ENCODE assay signal across 8 cellular contexts in the genomic region with DNA sequence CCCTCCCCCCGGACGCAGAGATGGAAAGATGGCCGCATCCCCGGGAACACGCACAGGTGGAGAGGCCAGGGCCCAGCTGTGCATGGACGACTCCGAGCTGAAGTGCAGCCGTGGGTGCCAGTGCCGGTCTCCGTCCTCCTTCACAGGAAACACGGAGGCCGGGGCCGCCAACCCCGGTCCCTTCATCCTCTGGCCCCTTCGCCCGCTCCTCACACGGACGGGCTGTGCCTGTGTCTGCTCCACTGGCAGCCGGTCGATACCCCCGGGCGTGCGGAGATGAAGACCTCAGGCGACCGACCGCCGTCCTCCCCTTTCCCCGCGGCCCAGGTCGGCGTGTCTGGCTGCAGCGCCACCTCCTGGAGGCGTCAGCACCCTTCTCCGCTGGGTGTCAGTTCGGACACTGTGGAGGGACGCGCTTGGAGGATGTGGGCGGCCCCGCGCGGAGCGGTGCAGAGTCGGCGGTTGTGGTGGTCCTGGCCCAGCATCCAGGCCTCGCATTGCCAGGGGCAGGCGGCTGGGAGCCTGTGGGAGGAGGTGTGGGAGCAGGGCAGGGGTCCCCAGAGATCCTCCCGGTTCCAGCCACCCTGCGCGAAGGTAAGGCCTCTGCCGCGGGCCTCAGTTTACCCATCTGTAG. TPM values are rescaled to one million over a fixed set of nuclear protein-coding genes. Genes with fewer than 3 reads are reported as not detected.
DNase-seq lines count a peak whose midpoint lies in the region; ATAC-seq and TF ChIP-seq lines count a peak whose summit lies in the region.

No MANE protein-coding gene starts in this region.

- peak; percentile 68 for DNase-seq in NCI-H460 (ENCODE audit: extremely low read depth, low read depth)
- DNase-seq in activated CD4-positive, alpha-beta T cell treated with anti-CD3 and anti-CD28 coated beads, Interleukin-2, amount 50 U/mL, for 1 hour: peak; percentile 70
- DNase-seq in effector CD8-positive, alpha-beta T cell (lab: John Stamatoyannopoulos, UW): peak; percentile 52
- peak; percentile 85 for DNase-seq in stimulated activated CD8-positive, alpha-beta memory T cell treated with anti-CD3 and anti-CD28 coated beads, Interleukin-4, amount 100 ng/mL, for 48 hours

- H3K4me1 ChIP-seq in mesodermal cell (ENCODE audit: control insufficient read depth, insufficient read depth, low read length, poor library complexity, severe bottlenecking): no peaks in the 10 kb centered on the region

- H3K4me3 ChIP-seq in mesodermal cell (ENCODE audit: extremely low read depth, insufficient read depth, low read length, poor library complexity, severe bottlenecking): peak overlapping the region; percentile 21

- TF ChIP-seq CTCF in GM12873 (IDR thresholded peaks at IDR 0.05; ENCODE audit: insufficient read depth, low read depth, low read length, missing control alignments): peak; percentile 69

- no peaks in the 10 kb centered on the region for H3K36me3 ChIP-seq in mesodermal cell (ENCODE audit: control insufficient read depth, insufficient read depth, low read length)

- H3K27ac ChIP-seq in mesodermal cell (ENCODE audit: low read depth, low read length, severe bottlenecking): no peak overlapping the region

- no peaks in the 10 kb centered on the region for H3K9me3 ChIP-seq in mesodermal cell (ENCODE audit: control insufficient read depth, low read length)

- peak; percentile 75 for ATAC-seq in HG02852 (IDR thresholded peaks at IDR 0.05; ENCODE audit: unreplicated experiment)
- ATAC-seq in HG03039 (IDR thresholded peaks at IDR 0.05; ENCODE audit: unreplicated experiment): no peak

- 12 to 14% methylated on average over 37 to 42 of the region's 51 CpGs for WGBS in mesodermal cell (ENCODE audit: insufficient coverage in 2 of 2), 2 experiments

RNA-seq across cellular contexts. Expression of gene ZNF511, which starts 9.9 kb away (rescaled TPM):
- total RNA-seq in NCI-H460 (2014; rRNA removed; shearing (Covaris generic)): 50.4 and 56.6 TPM in 2 replicates
- 67.0 and 87.6 TPM in 2 replicates for polyA plus RNA-seq in NCI-H460 (2014; cell fraction: nucleus; rRNA removed)
- 29.6 TPM for polyA plus RNA-seq in mesodermal cell (2013, experiment 1 of 2)
- 30.6 TPM for polyA plus RNA-seq in mesodermal cell (2013, experiment 2 of 2)

RNA-seq across cellular contexts. Expression of gene TUBGCP2, which starts 9.9 kb away (rescaled TPM):
- total RNA-seq in NCI-H460 (2014; rRNA removed; shearing (Covaris generic)): 52.9 and 55.9 TPM in 2 replicates
- 58.2 and 71.6 TPM in 2 replicates for polyA plus RNA-seq in NCI-H460 (2014; cell fraction: nucleus; rRNA removed)
- 53.7 TPM for polyA plus RNA-seq in mesodermal cell (2013, experiment 1 of 2)
- 48.5 TPM for polyA plus RNA-seq in mesodermal cell (2013, experiment 2 of 2)

RNA-seq across cellular contexts. Expression of gene CALY, which starts 18.1 kb away (rescaled TPM):
- 0.20 TPM in 1 of 2 replicates, not detected in the other for total RNA-seq in NCI-H460 (2014; rRNA removed; shearing (Covaris generic))
- polyA plus RNA-seq in NCI-H460 (2014; cell fraction: nucleus; rRNA removed): not detected in 2 replicates
- 2.2 TPM for polyA plus RNA-seq in mesodermal cell (2013, experiment 1 of 2)
- polyA plus RNA-seq in mesodermal cell (2013, experiment 2 of 2): 1.3 TPM

RNA-seq across cellular contexts. Expression of gene PRAP1, which starts 28.6 kb away (rescaled TPM):
- not detected in 2 replicates for total RNA-seq in NCI-H460 (2014; rRNA removed; shearing (Covaris generic))
- polyA plus RNA-seq in NCI-H460 (2014; cell fraction: nucleus; rRNA removed): not detected in 2 replicates
- not detected for polyA plus RNA-seq in mesodermal cell (2013, experiment 1 of 2)
- polyA plus RNA-seq in mesodermal cell (2013, experiment 2 of 2): not detected

RNA-seq across cellular contexts. Expression of gene FUOM, which starts 39.2 kb away (rescaled TPM):
- total RNA-seq in NCI-H460 (2014; rRNA removed; shearing (Covaris generic)): 5.0 and 7.2 TPM in 2 replicates
- polyA plus RNA-seq in NCI-H460 (2014; cell fraction: nucleus; rRNA removed): 16.9 and 18.0 TPM in 2 replicates
- 20.2 TPM for polyA plus RNA-seq in mesodermal cell (2013, experiment 1 of 2)
- polyA plus RNA-seq in mesodermal cell (2013, experiment 2 of 2): 22.7 TPM
